In the genomic region with DNA sequence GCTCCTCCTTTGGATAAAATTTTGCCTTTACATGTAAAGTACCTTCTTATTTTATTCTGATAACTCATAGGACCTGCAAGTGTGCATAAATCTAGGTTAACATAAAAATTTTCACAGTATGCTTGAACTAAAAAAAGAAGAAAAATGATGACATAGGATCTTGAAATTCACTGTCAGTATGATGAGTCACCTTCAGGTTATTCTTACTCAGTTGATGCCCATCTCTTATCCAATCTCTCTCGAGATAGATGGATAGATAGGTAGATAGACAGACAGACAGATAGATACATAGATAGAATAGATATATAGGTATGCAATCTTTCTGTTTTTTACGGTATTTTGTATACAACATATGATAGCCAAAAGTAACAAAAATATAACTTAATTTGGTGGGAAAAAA, we compare ENCODE assay signal across 28 cellular contexts.
DNase-seq lines count a peak whose midpoint lies in the region; ATAC-seq, FAIRE-seq and TF ChIP-seq lines count a peak whose summit lies in the region.
"Had no signal": no experiment of that assay in that cellular context is flagged by ENCODE, and none has a peak within 500 bp of the region (broad histone marks: within the 10 kb centered on the region; RNA-seq: fewer than 3 reads in every experiment).

No MANE protein-coding gene starts in this region.

- no peaks in the 10 kb centered on the region for H3K79me1 ChIP-seq in mesendoderm (ENCODE audit: low read length)

- H3K18ac ChIP-seq in mesendoderm (ENCODE audit: low read length), result no peak overlapping the region

- no peak for DNase-seq in A549 (ENCODE audit: low read depth in 1 of 2, low spot score in 1 of 2)
- peak; percentile 15 for DNase-seq in ELR (ENCODE audit: low read depth)
- peak; percentile 6 for DNase-seq in choroid plexus epithelial cell (ENCODE audit: low read depth)
- DNase-seq in mesendoderm, result peak; percentile 3
- no peak for DNase-seq in chondrocyte (ENCODE audit: low spot score)
- no peak for DNase-seq in activated gamma-delta T cell treated with Interleukin-2 at 50 U/mL for 16 hours
- no peak for DNase-seq in activated T-cell treated with anti-CD3 and anti-CD28 coated beads, Interleukin-2, amount 50 U/mL, for 72 hours
- DNase-seq: ACHN; AML-193; BE2C; CD4-positive, alpha-beta T cell; CD8-positive, alpha-beta memory T cell; DMS 273 treated with DMSO at 0.1 percent for 48 hours; DMS79; EL; GF-D8; GOT3; HFFc6 had no signal

- peaks cover 37% of the 10 kb centered on the region for H3K4me1 ChIP-seq in A549
- H3K4me1 ChIP-seq in mesendoderm (ENCODE audit: control insufficient read depth, low read depth, low read length), result no peaks in the 10 kb centered on the region
- H3K4me1 ChIP-seq: BE2C; BLaER1 treated with 17β-estradiol and CSF1 and Interleukin-3, amounts not matched to agents 10 nM and 100 nM; HAP-1 had no signal

- no peaks in the 10 kb centered on the region for H3K27me3 ChIP-seq in mesendoderm (ENCODE audit: insufficient read depth, low read length, poor library complexity)
- H3K27me3 ChIP-seq: BE2C; BLaER1 treated with 17β-estradiol and CSF1 and Interleukin-3, amounts not matched to agents 10 nM and 100 nM had no signal

- peaks cover 32% of the 10 kb centered on the region for H3K9me3 Mint-ChIP-seq in chondrocyte (ENCODE audit: low read depth)
- peaks cover 5 to 6% of the 10 kb centered on the region in 2 donors for H3K9me3 Mint-ChIP-seq in activated T-cell treated with anti-CD3 and anti-CD28 coated beads, Interleukin-2, amount 50 U/mL, for 72 hours

- 35% methylated on average over 2 of the region's 2 CpGs for WGBS in A549 (ENCODE audit: missing lambda C conversion rate)
- WGBS in mesendoderm (ENCODE audit: extremely low coverage, insufficient coverage, low lambda C conversion rate), result no CpG with 5 or more reads among the region's 2 CpGs

- POLR2A ChIA-PET in A549 (lab: Yijun Ruan, JAX), result no interaction called here

- H2AK5ac ChIP-seq in mesendoderm (ENCODE audit: low read length), result no peak overlapping the region

- peaks cover 13% of the 10 kb centered on the region; the same call in 1 of the 3 replicates for H3K9me3 ChIP-seq in A549
- H3K9me3 ChIP-seq: BE2C, HAP-1 had no signal

- peaks cover 15% of the 10 kb centered on the region for H3K4me1 Mint-ChIP-seq in chondrocyte (ENCODE audit: low read depth)
- H3K4me1 Mint-ChIP-seq in activated T-cell treated with anti-CD3 and anti-CD28 coated beads, Interleukin-2, amount 50 U/mL, for 72 hours (ENCODE audit: low read depth), result no peaks in the 10 kb centered on the region
- H3K4me1 Mint-ChIP-seq: CD14-positive monocyte; CD8-positive, alpha-beta memory T cell had no signal

- no peak overlapping the region for H3K4me3 Mint-ChIP-seq in chondrocyte (ENCODE audit: unreplicated experiment)
- no peak overlapping the region for H3K4me3 Mint-ChIP-seq in activated T-cell treated with anti-CD3 and anti-CD28 coated beads, Interleukin-2, amount 50 U/mL, for 72 hours
- H3K4me3 Mint-ChIP-seq: CD14-positive monocyte; CD4-positive, alpha-beta T cell; CD8-positive, alpha-beta memory T cell; HFFc6 had no signal

- H4K5ac ChIP-seq in mesendoderm (ENCODE audit: low read length), result no peak overlapping the region

- TF ChIP-seq POLR2A in A549 (IDR thresholded peaks at IDR 0.05; ENCODE audit: low read length), result no peak

- FAIRE-seq in A549 (lab: Jason Lieb, UNC), result no peak
- FAIRE-seq: A204.1, D721Med, GM12891, GM18507, H54 had no signal

- H3K79me2 ChIP-seq in mesendoderm (ENCODE audit: control insufficient read depth, insufficient read depth, low read length), result no peaks in the 10 kb centered on the region

- no peak overlapping the region for H3K27ac Mint-ChIP-seq in chondrocyte (ENCODE audit: unreplicated experiment)
- no peak overlapping the region for H3K27ac Mint-ChIP-seq in activated T-cell treated with anti-CD3 and anti-CD28 coated beads, Interleukin-2, amount 50 U/mL, for 72 hours
- H3K27ac Mint-ChIP-seq: CD14-positive monocyte; CD4-positive, alpha-beta T cell; CD8-positive, alpha-beta memory T cell; HFFc6 had no signal

- no peak overlapping the region for H2BK5ac ChIP-seq in mesendoderm (ENCODE audit: low read length)

- no peak overlapping the region for H3K56ac ChIP-seq in mesendoderm (ENCODE audit: low read length)

- H3K4me2 ChIP-seq in A549, result no peak overlapping the region
- no peak overlapping the region for H3K4me2 ChIP-seq in mesendoderm (ENCODE audit: low read length)
- H3K4me2 ChIP-seq: BLaER1 treated with 17β-estradiol and CSF1 and Interleukin-3, amounts not matched to agents 10 nM and 100 nM had no signal

- no peaks in the 10 kb centered on the region for H3K27me3 Mint-ChIP-seq in chondrocyte (ENCODE audit: low read depth)
- H3K27me3 Mint-ChIP-seq in activated T-cell treated with anti-CD3 and anti-CD28 coated beads, Interleukin-2, amount 50 U/mL, for 72 hours (ENCODE audit: low read depth), result no peaks in the 10 kb centered on the region
- H3K27me3 Mint-ChIP-seq: CD4-positive, alpha-beta T cell; CD8-positive, alpha-beta memory T cell had no signal

- H2BK120ac ChIP-seq in mesendoderm (ENCODE audit: low read depth, low read length), result no peak overlapping the region

- CTCF ChIA-PET in A549 (lab: Yijun Ruan, JAX), result no interaction called here

- no peak overlapping the region for H3K9ac ChIP-seq in mesendoderm (ENCODE audit: low read length)
- H3K9ac ChIP-seq: BLaER1 treated with 17β-estradiol and CSF1 and Interleukin-3, amounts not matched to agents 10 nM and 100 nM had no signal

- no peak overlapping the region for H3K4ac ChIP-seq in mesendoderm (ENCODE audit: low read depth, low read length)

- TF ChIP-seq EP300 in A549 (IDR thresholded peaks at IDR 0.05), result no peak

- H4K8ac ChIP-seq in mesendoderm (ENCODE audit: low read depth, low read length), result no peak overlapping the region

- H2BK15ac ChIP-seq in mesendoderm (replicated peaks; ENCODE audit: low read depth), result no peak overlapping the region

- H3K23ac ChIP-seq in mesendoderm (ENCODE audit: low read length), result no peak overlapping the region

- TF ChIP-seq CTCF in A549 (IDR thresholded peaks at IDR 0.05) (no peak), choroid plexus epithelial cell (conservative IDR thresholded peaks at IDR 0.05; ENCODE audit: low read depth, low read length) (no peak), chondrocyte (IDR thresholded peaks at IDR 0.05) (no peak)

- no peak for ATAC-seq in A549
- ATAC-seq in HG02884 (IDR thresholded peaks at IDR 0.05; ENCODE audit: unreplicated experiment), result no peak
- no peak for ATAC-seq in activated T-cell treated with anti-CD3 and anti-CD28 coated beads, Interleukin-2, amount 50 U/mL, for 72 hours (replicated peaks in 1 of 2)

- no peaks in the 10 kb centered on the region for H3K36me3 ChIP-seq in mesendoderm (ENCODE audit: control insufficient read depth, insufficient read depth, low read length)
- H3K36me3 ChIP-seq: BE2C; BLaER1 treated with 17β-estradiol and CSF1 and Interleukin-3, amounts not matched to agents 10 nM and 100 nM; HAP-1 had no signal

- no peaks in the 10 kb centered on the region for H3K36me3 Mint-ChIP-seq in chondrocyte (ENCODE audit: low read depth)
- H3K36me3 Mint-ChIP-seq in activated T-cell treated with anti-CD3 and anti-CD28 coated beads, Interleukin-2, amount 50 U/mL, for 72 hours (ENCODE audit: insufficient read depth in 2 of 2), result peaks cover 0 to 3% of the 10 kb centered on the region in 2 donors
- H3K36me3 Mint-ChIP-seq: CD14-positive monocyte; CD8-positive, alpha-beta memory T cell had no signal

- H3K4me3 ChIP-seq in A549, result no peak overlapping the region
- no peak overlapping the region for H3K4me3 ChIP-seq in choroid plexus epithelial cell (ENCODE audit: low read depth, low read length)
- no peak overlapping the region for H3K4me3 ChIP-seq in mesendoderm (ENCODE audit: low read length)
- H3K4me3 ChIP-seq: BLaER1 treated with 17β-estradiol and CSF1 and Interleukin-3, amounts not matched to agents 10 nM and 100 nM; HAP-1 had no signal

- no peak for TF ChIP-seq RAD21 in A549 (conservative IDR thresholded peaks at IDR 0.05 in 1 of 2, IDR thresholded peaks at IDR 0.05 in 1 of 2)

- H3K27ac ChIP-seq in A549 (no peak overlapping the region), mesendoderm (ENCODE audit: low read depth, low read length) (no peak overlapping the region)
- H3K27ac ChIP-seq: 22Rv1; BLaER1 treated with 17β-estradiol and CSF1 and Interleukin-3, amounts not matched to agents 10 nM and 100 nM had no signal

TF ChIP-seq in A549, 52 proteins besides CTCF, POLR2A, EP300 and RAD21:
- TF ChIP-seq FOSL2 (IDR thresholded peaks at IDR 0.05), result no peak
- peak; percentile 73; the same call in 1 of the 2 replicates for TF ChIP-seq FOSL2 (CRISPR knock-in tag; IDR thresholded peaks at IDR 0.05)
- no peak for TF ChIP-seq CBX2 (IDR thresholded peaks at IDR 0.05; ENCODE audit: borderline replicate concordance, low read depth)

Comparison
In these comparisons a context has a peak if more than half of its experiments do, and no peak if none do; other contexts are left out.
1. DNase-seq: peak in ELR (single experiment), choroid plexus epithelial cell (single experiment) and mesendoderm (single experiment); none in A549 (0 of 2), chondrocyte (single experiment), activated gamma-delta T cell treated with Interleukin-2 at 50 U/mL for 16 hours (single experiment) and activated T-cell treated with anti-CD3 and anti-CD28 coated beads, Interleukin-2, amount 50 U/mL, for 72 hours (0 of 2).